ENCODE assay signal across 1 cellular context in the genomic region with DNA sequence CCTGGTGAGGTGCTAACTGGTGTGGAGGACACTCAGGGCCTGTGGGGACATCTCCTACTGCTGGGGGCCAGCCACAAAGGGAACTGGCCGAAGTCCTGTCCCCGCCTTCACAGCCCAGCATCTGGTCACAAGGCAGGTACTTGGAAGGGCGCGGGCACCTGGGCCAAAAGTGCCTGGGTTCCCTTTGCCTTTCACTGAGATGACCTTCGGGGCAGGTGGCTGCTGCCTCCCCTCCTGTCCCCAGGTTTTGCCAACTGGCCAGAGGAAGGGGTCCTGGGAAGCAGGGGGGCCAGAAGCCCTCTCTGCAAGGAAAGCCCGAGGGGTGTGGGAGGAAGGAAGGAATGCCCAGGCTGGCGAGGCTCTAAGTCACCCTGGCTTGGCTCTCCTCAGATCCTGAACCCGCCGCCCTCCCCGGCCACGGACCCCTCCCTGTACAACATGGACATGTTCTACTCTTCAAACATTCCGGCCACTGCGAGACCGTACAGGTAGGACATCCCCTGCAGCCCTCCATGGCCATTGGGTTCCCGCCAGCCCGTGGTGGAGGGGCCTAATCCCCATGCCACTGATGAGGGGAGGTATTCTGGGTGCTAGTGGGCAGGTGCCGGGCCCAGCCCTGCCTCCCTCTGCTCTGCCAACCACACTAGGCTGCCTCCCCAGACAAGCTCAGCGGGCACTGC.
TF ChIP-seq lines count a peak whose summit lies in the region.

No MANE protein-coding gene starts in this region.

TF ChIP-seq in WTC11, 78 proteins besides CTCF, POLR2A, EP300 and RAD21:
- TF ChIP-seq AR (CRISPR knock-in tag; IDR thresholded peaks at IDR 0.05): no peak
- TF ChIP-seq ZNF121 (CRISPR knock-in tag; IDR thresholded peaks at IDR 0.05): no peak
- no peak for TF ChIP-seq ZNF232 (CRISPR knock-in tag; IDR thresholded peaks at IDR 0.05)
- no peak for TF ChIP-seq TEAD1 (CRISPR knock-in tag; IDR thresholded peaks at IDR 0.05)
- no peak for TF ChIP-seq RELA (CRISPR knock-in tag; IDR thresholded peaks at IDR 0.05; ENCODE audit: borderline replicate concordance)
- TF ChIP-seq USF2 (CRISPR knock-in tag; IDR thresholded peaks at IDR 0.05): no peak
- TF ChIP-seq ARID4B (CRISPR knock-in tag; IDR thresholded peaks at IDR 0.05; ENCODE audit: borderline replicate concordance): no peak
- TF ChIP-seq FOXP1 (CRISPR knock-in tag; IDR thresholded peaks at IDR 0.05; ENCODE audit: borderline replicate concordance): no peak
- TF ChIP-seq ZNF671 (CRISPR knock-in tag; IDR thresholded peaks at IDR 0.05): no peak
- TF ChIP-seq GABPB1 (CRISPR knock-in tag; IDR thresholded peaks at IDR 0.05): no peak
- no peak for TF ChIP-seq NR3C1 (CRISPR knock-in tag; conservative IDR thresholded peaks at IDR 0.05; ENCODE audit: low read depth)
- TF ChIP-seq, protein P1, sequence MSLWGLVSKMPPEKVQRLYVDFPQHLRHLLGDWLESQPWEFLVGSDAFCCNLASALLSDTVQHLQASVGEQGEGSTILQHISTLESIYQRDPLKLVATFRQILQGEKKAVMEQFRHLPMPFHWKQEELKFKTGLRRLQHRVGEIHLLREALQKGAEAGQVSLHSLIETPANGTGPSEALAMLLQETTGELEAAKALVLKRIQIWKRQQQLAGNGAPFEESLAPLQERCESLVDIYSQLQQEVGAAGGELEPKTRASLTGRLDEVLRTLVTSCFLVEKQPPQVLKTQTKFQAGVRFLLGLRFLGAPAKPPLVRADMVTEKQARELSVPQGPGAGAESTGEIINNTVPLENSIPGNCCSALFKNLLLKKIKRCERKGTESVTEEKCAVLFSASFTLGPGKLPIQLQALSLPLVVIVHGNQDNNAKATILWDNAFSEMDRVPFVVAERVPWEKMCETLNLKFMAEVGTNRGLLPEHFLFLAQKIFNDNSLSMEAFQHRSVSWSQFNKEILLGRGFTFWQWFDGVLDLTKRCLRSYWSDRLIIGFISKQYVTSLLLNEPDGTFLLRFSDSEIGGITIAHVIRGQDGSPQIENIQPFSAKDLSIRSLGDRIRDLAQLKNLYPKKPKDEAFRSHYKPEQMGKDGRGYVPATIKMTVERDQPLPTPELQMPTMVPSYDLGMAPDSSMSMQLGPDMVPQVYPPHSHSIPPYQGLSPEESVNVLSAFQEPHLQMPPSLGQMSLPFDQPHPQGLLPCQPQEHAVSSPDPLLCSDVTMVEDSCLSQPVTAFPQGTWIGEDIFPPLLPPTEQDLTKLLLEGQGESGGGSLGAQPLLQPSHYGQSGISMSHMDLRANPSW (CRISPR knock-in tag; conservative IDR thresholded peaks at IDR 0.05; ENCODE audit: low read depth): no peak
- TF ChIP-seq, protein P2, sequence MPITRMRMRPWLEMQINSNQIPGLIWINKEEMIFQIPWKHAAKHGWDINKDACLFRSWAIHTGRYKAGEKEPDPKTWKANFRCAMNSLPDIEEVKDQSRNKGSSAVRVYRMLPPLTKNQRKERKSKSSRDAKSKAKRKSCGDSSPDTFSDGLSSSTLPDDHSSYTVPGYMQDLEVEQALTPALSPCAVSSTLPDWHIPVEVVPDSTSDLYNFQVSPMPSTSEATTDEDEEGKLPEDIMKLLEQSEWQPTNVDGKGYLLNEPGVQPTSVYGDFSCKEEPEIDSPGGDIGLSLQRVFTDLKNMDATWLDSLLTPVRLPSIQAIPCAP (CRISPR knock-in tag; IDR thresholded peaks at IDR 0.05): no peak
- TF ChIP-seq TEAD4 (CRISPR knock-in tag; IDR thresholded peaks at IDR 0.05): no peak
- no peak for TF ChIP-seq E2F4 (CRISPR knock-in tag; IDR thresholded peaks at IDR 0.05; ENCODE audit: borderline replicate concordance, low read depth)
- no peak for TF ChIP-seq CBFB (CRISPR knock-in tag; IDR thresholded peaks at IDR 0.05; ENCODE audit: low read depth)
- TF ChIP-seq MXD4 (CRISPR knock-in tag; IDR thresholded peaks at IDR 0.05; ENCODE audit: borderline replicate concordance): no peak
- TF ChIP-seq, protein P3, sequence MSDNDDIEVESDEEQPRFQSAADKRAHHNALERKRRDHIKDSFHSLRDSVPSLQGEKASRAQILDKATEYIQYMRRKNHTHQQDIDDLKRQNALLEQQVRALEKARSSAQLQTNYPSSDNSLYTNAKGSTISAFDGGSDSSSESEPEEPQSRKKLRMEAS (CRISPR knock-in tag; IDR thresholded peaks at IDR 0.05): no peak
- TF ChIP-seq ATF2 (CRISPR knock-in tag; IDR thresholded peaks at IDR 0.05; ENCODE audit: borderline replicate concordance, low read depth): no peak
- TF ChIP-seq, protein P4, sequence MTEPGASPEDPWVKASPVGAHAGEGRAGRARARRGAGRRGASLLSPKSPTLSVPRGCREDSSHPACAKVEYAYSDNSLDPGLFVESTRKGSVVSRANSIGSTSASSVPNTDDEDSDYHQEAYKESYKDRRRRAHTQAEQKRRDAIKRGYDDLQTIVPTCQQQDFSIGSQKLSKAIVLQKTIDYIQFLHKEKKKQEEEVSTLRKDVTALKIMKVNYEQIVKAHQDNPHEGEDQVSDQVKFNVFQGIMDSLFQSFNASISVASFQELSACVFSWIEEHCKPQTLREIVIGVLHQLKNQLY (CRISPR knock-in tag; IDR thresholded peaks at IDR 0.05): no peak
